23 cellular contexts compared by ENCODE assay signal in genomic region chr5:1701884-1702283, GRCh38.
"Had no signal": no experiment of that assay in that cellular context is flagged by ENCODE, and none has a peak within 500 bp of the region (broad histone marks: within the 10 kb centered on the region; RNA-seq: fewer than 3 reads in every experiment).

No MANE protein-coding gene starts in this region.

- ATAC-seq: HepG2 had no signal

- H3K36me3 ChIP-seq: SJSA1 had no signal

- H3K4me2 ChIP-seq: KMS-11 had no signal

- H3K4me3 ChIP-seq: SJSA1, SK-N-MC had no signal

- H3K27ac ChIP-seq: KMS-11, SJSA1, SK-N-MC had no signal

- DNase-seq: IMR-90, Kasumi-1, MM.1S, NCI-H1092 treated with DMSO at 0.1 percent for 48 hours, NCI-H1436, NCI-H187, NCI-H2029, NCI-H2081 treated with DMSO at 0.1 percent for 48 hours, NCI-H2171, NCI-H226, NCI-H446, NCI-H510A, NCI-H524 treated with DMSO at 0.1 percent for 48 hours, NCI-H69, NCI-H774, Right ventricle myocardium superior, RPMI8226, SIG-M5 had no signal

- H3K9me3 ChIP-seq: SJSA1 had no signal

- H3K9ac ChIP-seq: KMS-11 had no signal

- FAIRE-seq: HepG2, RCC 7860 had no signal

- H3K4me1 ChIP-seq: SJSA1 had no signal
